Comparison of ENCODE assay signal across 24 cellular contexts in the genomic region with DNA sequence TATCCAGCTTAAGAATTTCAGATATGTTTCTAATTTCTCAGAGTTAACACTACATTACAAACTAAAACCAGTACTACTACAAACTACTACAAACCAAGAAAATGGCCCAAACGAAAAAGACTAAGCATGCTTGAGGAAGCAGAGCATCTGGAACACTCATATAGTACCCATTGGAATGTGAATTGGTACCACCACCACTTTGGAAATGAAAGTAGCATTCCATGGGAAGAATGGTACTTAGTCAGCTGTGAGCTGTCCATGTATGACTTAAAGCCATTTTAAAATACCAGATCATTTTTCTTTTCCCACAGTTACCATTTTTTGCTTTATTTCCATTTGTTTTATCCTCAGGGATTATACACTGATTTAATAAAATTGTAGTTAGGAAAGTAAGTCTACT. TPM values are rescaled to one million over a fixed set of nuclear protein-coding genes. Genes with fewer than 3 reads are reported as not detected.
"Had no signal": no experiment of that assay in that cellular context is flagged by ENCODE, and none has a peak within 500 bp of the region (broad histone marks: within the 10 kb centered on the region; RNA-seq: fewer than 3 reads in every experiment).

No MANE protein-coding gene starts in this region.

- H3K4me3 ChIP-seq: gastrocnemius medialis, heart left ventricle, lower lobe of right lung, right atrium auricular region had no signal

- H3K9me3 ChIP-seq: gastrocnemius medialis, heart left ventricle, lower lobe of right lung, right atrium auricular region had no signal

- H3K9me3 Mint-ChIP-seq: activated CD4-positive, alpha-beta T cell treated with anti-CD3 and anti-CD28 coated beads, Interleukin-2, amount 10 ng/mL, durations not matched to agents 7 days and 5 days; dendritic cell treated with granulocyte-macrophage colony-stimulating factor and Interleukin-4, amounts not matched to agents 40 ng/mL and 50 ng/mL, for 4 days; nephron; T-helper 1 cell treated with Interleukin-12 subunit alpha and Interleukin-12 subunit beta and Interleukin-4 antibody, amounts not matched to agents 30 μg/mL and 1 μg/mL, for 36 hours; type B pancreatic cell had no signal

- H3K27ac ChIP-seq: gastrocnemius medialis, heart left ventricle, lower lobe of right lung, right atrium auricular region had no signal

- H3K4me1 Mint-ChIP-seq: nephron had no signal

- H3K4me3 Mint-ChIP-seq: activated CD4-positive, alpha-beta T cell treated with anti-CD3 and anti-CD28 coated beads, Interleukin-2, amount 10 ng/mL, durations not matched to agents 7 days and 5 days; dendritic cell treated with granulocyte-macrophage colony-stimulating factor and Interleukin-4, amounts not matched to agents 40 ng/mL and 50 ng/mL, for 4 days; nephron; T-helper 1 cell treated with Interleukin-12 subunit alpha and Interleukin-12 subunit beta and Interleukin-4 antibody, amounts not matched to agents 30 μg/mL and 1 μg/mL, for 36 hours; type B pancreatic cell had no signal

- H3K27me3 Mint-ChIP-seq: activated CD4-positive, alpha-beta T cell treated with anti-CD3 and anti-CD28 coated beads, Interleukin-2, amount 10 ng/mL, durations not matched to agents 7 days and 5 days; dendritic cell treated with granulocyte-macrophage colony-stimulating factor and Interleukin-4, amounts not matched to agents 40 ng/mL and 50 ng/mL, for 4 days; progenitor cell of endocrine pancreas; type B pancreatic cell had no signal

- DNase-seq: activated CD4-positive, alpha-beta T cell treated with anti-CD3 and anti-CD28 coated beads, Interleukin-2, amount 10 ng/mL, durations not matched to agents 7 days and 5 days; activated CD4-positive, CD25-positive, alpha-beta regulatory T cell; activated CD8-positive, alpha-beta memory T cell treated with anti-CD3 and anti-CD28 coated beads, Interleukin-2, amount 50 U/mL, for 48 hours; activated naive CD4-positive, alpha-beta T cell; aorta; effector memory CD4-positive, alpha-beta T cell; gastrocnemius medialis; heart left ventricle; left colon; lower lobe of right lung; nucleus accumbens; small intestine; stimulated activated CD4-positive, alpha-beta T cell treated with anti-CD3 and anti-CD28 coated beads, Interleukin-4, amount 100 ng/mL, for 4 hours; stimulated activated CD8-positive, alpha-beta memory T cell treated with anti-CD3 and anti-CD28 coated beads, Interleukin-4, amount 100 ng/mL, for 48 hours; stimulated activated naive CD8-positive, alpha-beta T cell treated with anti-CD3 and anti-CD28 coated beads, Interleukin-15, Interleukin-2, amounts not matched to agents 100 U/mL and 50 U/mL, for 24 hours had no signal

- H3K4me1 ChIP-seq: gastrocnemius medialis, heart left ventricle, lower lobe of right lung, right atrium auricular region had no signal

- H3K27me3 ChIP-seq: gastrocnemius medialis, heart left ventricle, right atrium auricular region had no signal

- ATAC-seq: gastrocnemius medialis; heart left ventricle; left colon; lower lobe of right lung; stimulated activated naive CD8-positive, alpha-beta T cell treated with anti-CD3 and anti-CD28 coated beads, Interleukin-15, Interleukin-2, amounts not matched to agents 100 U/mL and 50 U/mL, for 24 hours had no signal

- H3K27ac Mint-ChIP-seq: activated CD4-positive, alpha-beta T cell treated with anti-CD3 and anti-CD28 coated beads, Interleukin-2, amount 10 ng/mL, durations not matched to agents 7 days and 5 days; dendritic cell treated with granulocyte-macrophage colony-stimulating factor and Interleukin-4, amounts not matched to agents 40 ng/mL and 50 ng/mL, for 4 days; nephron; progenitor cell of endocrine pancreas; T-helper 1 cell treated with Interleukin-12 subunit alpha and Interleukin-12 subunit beta and Interleukin-4 antibody, amounts not matched to agents 30 μg/mL and 1 μg/mL, for 36 hours; type B pancreatic cell had no signal

RNA-seq across cellular contexts. Expression of a gene that starts 52.9 kb away (rescaled TPM):
- total RNA-seq: activated CD4-positive, alpha-beta T cell treated with anti-CD3 and anti-CD28 coated beads, Interleukin-2, amount 10 ng/mL, durations not matched to agents 7 days and 5 days; bronchial epithelial cell; cerebellum; gastrocnemius medialis; heart left ventricle; left colon; lower lobe of right lung; progenitor cell of endocrine pancreas; right atrium auricular region; temporal lobe had no signal
